In the genomic region with DNA sequence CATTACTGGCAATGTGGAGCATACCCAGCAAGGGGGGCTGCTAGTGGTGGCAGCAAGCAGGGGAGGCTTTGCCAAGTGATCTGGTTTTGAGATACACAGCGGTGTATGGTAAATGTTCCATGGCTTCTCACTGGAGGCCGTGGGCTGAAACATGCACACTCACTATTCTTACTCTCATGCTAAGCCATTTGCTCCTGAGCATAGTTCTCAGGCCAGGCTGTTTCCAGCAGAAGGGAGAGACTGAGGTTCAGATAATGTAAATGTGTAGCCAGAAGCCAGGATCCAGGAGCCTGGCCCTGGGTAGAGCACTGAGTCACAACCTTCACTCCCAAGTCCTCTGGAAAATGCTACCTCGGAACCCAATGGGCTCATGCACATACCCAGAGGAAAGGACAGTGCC, we compare ENCODE assay signal across 25 cellular contexts.
"Had no signal": no experiment of that assay in that cellular context is flagged by ENCODE, and none has a peak within 500 bp of the region (broad histone marks: within the 10 kb centered on the region; RNA-seq: fewer than 3 reads in every experiment).

No MANE protein-coding gene starts in this region.

- H3K27me3 Mint-ChIP-seq: activated naive CD8-positive, alpha-beta T cell; T-cell had no signal

- H3K9me3 Mint-ChIP-seq: activated naive CD4-positive, alpha-beta T cell treated with anti-CD3 and anti-CD28 coated beads for 36 hours had no signal

- H3K4me3 Mint-ChIP-seq: activated naive CD4-positive, alpha-beta T cell treated with anti-CD3 and anti-CD28 coated beads for 36 hours; activated naive CD8-positive, alpha-beta T cell; activated T-cell treated with anti-CD3 and anti-CD28 coated beads, Interleukin-2, amount 50 U/mL, for 4 hours; T-cell had no signal

- ATAC-seq: activated T-cell treated with anti-CD3 and anti-CD28 coated beads, Interleukin-2, amount 50 U/mL, for 4 hours; T-cell had no signal

- H3K27ac ChIP-seq: brain microvascular endothelial cell, cardiac muscle cell, KMS-11, SK-N-MC, WERI-Rb-1 had no signal

- H3K27me3 ChIP-seq: brain microvascular endothelial cell, cardiac muscle cell had no signal

- H3K36me3 Mint-ChIP-seq: activated naive CD8-positive, alpha-beta T cell; T-cell had no signal

- H3K27ac Mint-ChIP-seq: activated naive CD4-positive, alpha-beta T cell treated with anti-CD3 and anti-CD28 coated beads for 36 hours; activated naive CD8-positive, alpha-beta T cell had no signal

- H3K4me3 ChIP-seq: cardiac muscle cell, SK-N-MC had no signal

- H3K36me3 ChIP-seq: brain microvascular endothelial cell, cardiac muscle cell, WERI-Rb-1 had no signal

- DNase-seq: activated CD4-positive, alpha-beta T cell treated with anti-CD3 and anti-CD28 coated beads for 4 hours; activated CD4-positive, alpha-beta T cell treated with anti-CD3 and anti-CD28 coated beads, Interleukin-2, amount 50 U/mL, for 4 hours; activated gamma-delta T cell; activated naive CD4-positive, alpha-beta T cell treated with anti-CD3 and anti-CD28 coated beads for 36 hours; activated T-cell treated with anti-CD3 and anti-CD28 coated beads, Interleukin-2, amount 50 U/mL, for 4 hours; amygdala; brain microvascular endothelial cell; cerebellar nuclear complex; MV-4-11; NCI-H1092 treated with DMSO at 0.1 percent for 48 hours; NCI-H1417 treated with DMSO at 0.1 percent for 48 hours; NCI-H1694 treated with DMSO at 0.1 percent for 48 hours; NCI-H2029 treated with DMSO at 0.1 percent for 48 hours; NCI-H345; NCI-H510A; NCI-H526 treated with DMSO at 0.1 percent for 48 hours; NCI-H82; T-cell; T-helper 2 cell; T1000; WERI-Rb-1 had no signal
